ENCODE assay signal across 9 cellular contexts in the genomic region with DNA sequence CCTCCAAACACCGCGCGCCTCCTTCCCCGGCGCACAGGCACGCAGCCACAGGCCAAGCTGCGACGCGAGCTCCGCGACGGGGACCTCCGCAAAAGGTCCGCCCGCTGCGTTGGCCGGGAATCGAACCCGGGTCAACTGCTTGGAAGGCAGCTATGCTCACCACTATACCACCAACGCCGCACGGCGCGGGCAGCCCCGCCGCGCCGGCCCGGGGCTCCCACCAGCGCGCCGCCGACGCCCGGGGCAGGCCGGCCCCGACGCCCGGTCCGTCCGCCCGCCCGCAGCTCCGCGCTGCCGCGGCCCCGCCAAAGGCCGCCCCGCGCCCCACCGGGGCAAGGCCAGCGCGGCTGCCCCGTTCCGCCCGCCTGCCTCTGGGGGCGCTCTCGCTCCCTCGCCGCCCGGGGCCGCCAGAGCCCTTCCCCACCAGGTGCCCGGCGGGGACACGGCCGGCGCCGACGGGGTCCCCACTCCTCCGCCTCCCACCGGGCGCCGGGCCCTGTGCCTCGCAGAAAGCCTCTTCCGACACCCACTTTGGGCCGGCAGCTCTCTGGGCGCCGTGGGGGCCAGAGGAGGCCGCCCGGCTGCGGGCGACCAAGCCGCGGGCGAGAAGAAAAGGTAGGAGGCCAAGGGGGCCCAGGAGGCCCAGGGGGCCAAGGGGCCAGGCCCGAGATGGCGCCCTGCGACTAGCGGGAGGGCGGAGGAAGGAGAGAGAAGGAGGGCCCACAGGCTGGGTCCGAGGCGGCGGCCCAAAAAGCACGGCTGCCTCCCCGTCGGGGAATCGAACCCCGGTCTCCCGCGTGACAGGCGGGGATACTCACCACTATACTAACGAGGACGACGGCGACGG. TPM values are rescaled to one million over a fixed set of nuclear protein-coding genes. Genes with fewer than 3 reads are reported as not detected.
DNase-seq lines count a peak whose midpoint lies in the region; ATAC-seq and TF ChIP-seq lines count a peak whose summit lies in the region.
"Not testable (repeated sequence)": the region's sequence is repeated elsewhere in the genome, so short reads cannot be mapped to it uniquely, and the experiment has no call there.
"Had no signal": no experiment of that assay in that cellular context is flagged by ENCODE, and none has a peak within 500 bp of the region (broad histone marks: within the 10 kb centered on the region; RNA-seq: fewer than 3 reads in every experiment).

No MANE protein-coding gene starts in this region.

- not testable (repeated sequence) for H3K27ac Mint-ChIP-seq in T-cell; central memory CD8-positive, alpha-beta T cell (ENCODE audit: low read depth); natural killer cell treated with Interleukin-12 subunit alpha and Interleukin-12 subunit beta and Interleukin-15 and Interleukin-18, amount 100 ng/mL, for 72 hours

- not testable (repeated sequence) for H3K9me3 Mint-ChIP-seq in T-cell; central memory CD8-positive, alpha-beta T cell; natural killer cell treated with Interleukin-12 subunit alpha and Interleukin-12 subunit beta and Interleukin-15 and Interleukin-18, amount 100 ng/mL, for 72 hours

- H3K4me3 Mint-ChIP-seq in T-cell; central memory CD8-positive, alpha-beta T cell; natural killer cell treated with Interleukin-12 subunit alpha and Interleukin-12 subunit beta and Interleukin-15 and Interleukin-18, amount 100 ng/mL, for 72 hours: not testable (repeated sequence)

- not testable (repeated sequence) for H3K4me1 Mint-ChIP-seq in T-cell; central memory CD8-positive, alpha-beta T cell; natural killer cell treated with Interleukin-12 subunit alpha and Interleukin-12 subunit beta and Interleukin-15 and Interleukin-18, amount 100 ng/mL, for 72 hours (ENCODE audit: low read depth in 2 of 2)

- POLR2A ChIA-PET in T-cell (lab: Charles Lee): not testable (repeated sequence)

- H3K36me3 Mint-ChIP-seq in T-cell; central memory CD8-positive, alpha-beta T cell (ENCODE audit: insufficient read depth); natural killer cell treated with Interleukin-12 subunit alpha and Interleukin-12 subunit beta and Interleukin-15 and Interleukin-18, amount 100 ng/mL, for 72 hours: not testable (repeated sequence)

- not testable (repeated sequence) for DNase-seq in T-cell; central memory CD8-positive, alpha-beta T cell (ENCODE audit: low spot score in 2 of 2); natural killer cell treated with Interleukin-12 subunit alpha and Interleukin-12 subunit beta and Interleukin-15 and Interleukin-18, amount 100 ng/mL, for 72 hours (ENCODE audit: low spot score)

- H3K27me3 Mint-ChIP-seq in T-cell; natural killer cell treated with Interleukin-12 subunit alpha and Interleukin-12 subunit beta and Interleukin-15 and Interleukin-18, amount 100 ng/mL, for 72 hours: not testable (repeated sequence)
- H3K27me3 Mint-ChIP-seq in central memory CD8-positive, alpha-beta T cell: peaks cover 10% of the 10 kb centered on the region

- ATAC-seq in GM18505 (IDR thresholded peaks at IDR 0.05; ENCODE audit: unreplicated experiment) (peak; percentile 24), GM19372 (IDR thresholded peaks at IDR 0.05; ENCODE audit: low read depth, unreplicated experiment) (peak; percentile 29), GM21717 (IDR thresholded peaks at IDR 0.05; ENCODE audit: unreplicated experiment) (peak; percentile 21), HG02870 (IDR thresholded peaks at IDR 0.05; ENCODE audit: unreplicated experiment) (peak; percentile 31), HG03196 (IDR thresholded peaks at IDR 0.05; ENCODE audit: unreplicated experiment) (peak; percentile 19), T-cell (replicated peaks in 1 of 4) (peak; percentile 15 to 46 (median 22))
- peak; percentile 14 for ATAC-seq in central memory CD8-positive, alpha-beta T cell (replicated peaks; ENCODE audit: extremely low read depth, poor library complexity, severe bottlenecking)
- ATAC-seq in natural killer cell treated with Interleukin-12 subunit alpha and Interleukin-12 subunit beta and Interleukin-15 and Interleukin-18, amount 100 ng/mL, for 72 hours: peak; percentile 43 to 58

- CTCF ChIA-PET in T-cell (lab: Charles Lee): not testable (repeated sequence)

- not testable (repeated sequence) for TF ChIP-seq POLR2A in GM18505 (IDR thresholded peaks at IDR 0.05; ENCODE audit: borderline replicate concordance, extremely low read depth, insufficient read depth, insufficient read length)

RNA-seq across cellular contexts. Expression of gene FCGR2A, which starts 50.2 kb away (rescaled TPM):
- under 1 TPM; 0.49 to 0.80 (median 0.72) TPM for total RNA-seq in T-cell
- total RNA-seq in natural killer cell treated with Interleukin-12 subunit alpha and Interleukin-12 subunit beta and Interleukin-15 and Interleukin-18, amount 100 ng/mL, for 72 hours: 1 to 10 TPM in 1 of 2 donors, under 1 TPM in 1; 0.86 to 1.5 TPM
- total RNA-seq: T-helper 1 cell treated with Interleukin-12 subunit alpha and Interleukin-12 subunit beta and Interleukin-4 antibody, amounts not matched to agents 30 ng/mL and 1 ng/mL, for 36 hours had no signal
